In genomic region chr11:58579192-58580129, GRCh38 we compare ENCODE assay signal across 8 cellular contexts. TPM values are rescaled to one million over a fixed set of nuclear protein-coding genes. Genes with fewer than 3 reads are reported as not detected.
DNase-seq lines count a peak whose midpoint lies in the region; ATAC-seq, FAIRE-seq and TF ChIP-seq lines count a peak whose summit lies in the region.

No MANE protein-coding gene starts in this region.

- no peak for FAIRE-seq in astrocyte (lab: Jason Lieb, UNC)

- peak overlapping the region; percentile 61 for H2AFZ ChIP-seq in astrocyte (ENCODE audit: low read depth, low read length)
- peak overlapping the region; percentile 76 for H2AFZ ChIP-seq in hepatocyte

- H3K9me3 ChIP-seq in astrocyte (ENCODE audit: insufficient read depth, low read depth, low read length) (no peaks in the 10 kb centered on the region), hepatocyte (ENCODE audit: low read depth) (no peaks in the 10 kb centered on the region)

- TF ChIP-seq CTCF in astrocyte (IDR thresholded peaks at IDR 0.05; ENCODE audit: insufficient read depth, low read depth, low read length) (peak; percentile 66), hepatocyte (IDR thresholded peaks at IDR 0.05; ENCODE audit: poor library complexity) (peak; percentile 75)

- H3K27me3 ChIP-seq in astrocyte (ENCODE audit: insufficient read depth, low read length) (no peaks in the 10 kb centered on the region), hepatocyte (no peaks in the 10 kb centered on the region)

- peaks cover 30% of the 10 kb centered on the region for H3K4me1 ChIP-seq in astrocyte (ENCODE audit: insufficient read depth, low read length)
- H3K4me1 ChIP-seq in hepatocyte (ENCODE audit: insufficient read depth), result peaks cover 23% of the 10 kb centered on the region

- H3K27ac Mint-ChIP-seq in T-helper 2 cell treated with Interferon-gamma antibody and Interleukin-4, amounts not matched to agents 5 μg/mL and 100 μg/mL, for 36 hours, result peak overlapping the region; percentile 100
- H3K27ac Mint-ChIP-seq in astrocyte (ENCODE audit: unreplicated experiment), result peak overlapping the region; percentile 96

- H3K79me2 ChIP-seq in astrocyte (ENCODE audit: insufficient read depth, low read length) (peaks cover 57% of the 10 kb centered on the region), hepatocyte (peaks cover 59% of the 10 kb centered on the region)

- H3K9me2 ChIP-seq in hepatocyte (replicated peaks; ENCODE audit: insufficient read depth), result no peaks in the 10 kb centered on the region

- 1% methylated on average over 54 of the region's 78 CpGs for WGBS in hepatocyte (ENCODE audit: low lambda C conversion rate, missing lambda C conversion rate)

- peaks cover 28% of the 10 kb centered on the region for H3K36me3 Mint-ChIP-seq in T-helper 2 cell treated with Interferon-gamma antibody and Interleukin-4, amounts not matched to agents 5 μg/mL and 100 μg/mL, for 36 hours (ENCODE audit: low read depth)
- no peaks in the 10 kb centered on the region for H3K36me3 Mint-ChIP-seq in astrocyte (ENCODE audit: low read depth, unreplicated experiment)

- peak overlapping the region; percentile 98 for H3K9ac ChIP-seq in astrocyte (ENCODE audit: low read length)

- H3K27ac ChIP-seq in astrocyte (ENCODE audit: low read depth, low read length), result peak overlapping the region; percentile 98
- H3K27ac ChIP-seq in hepatocyte, result peak overlapping the region; percentile 99

- H3K9me3 Mint-ChIP-seq in T-helper 2 cell treated with Interferon-gamma antibody and Interleukin-4, amounts not matched to agents 5 μg/mL and 100 μg/mL, for 36 hours, result no peaks in the 10 kb centered on the region
- H3K9me3 Mint-ChIP-seq in astrocyte (ENCODE audit: unreplicated experiment), result no peaks in the 10 kb centered on the region

- DNase-seq in NCI-H187 treated with DMSO at 0.1 percent for 48 hours (lab: John Stamatoyannopoulos, UW) (peak; percentile 38), astrocyte (ENCODE audit: low read depth) (peak; percentile 85), hepatocyte (ENCODE audit: low spot score) (peak; percentile 95), renal cortical epithelial cell (ENCODE audit: low read depth) (peak; percentile 64), epidermal melanocyte (ENCODE audit: insufficient read length, low spot score) (no peak)
- peak; percentile 90 for DNase-seq in T-helper 2 cell treated with Interferon-gamma antibody and Interleukin-4, amounts not matched to agents 5 μg/mL and 100 μg/mL, for 36 hours (ENCODE audit: low spot score)

- peaks cover 4% of the 10 kb centered on the region for H3K36me3 ChIP-seq in astrocyte (ENCODE audit: insufficient read depth, low read length)
- H3K36me3 ChIP-seq in hepatocyte (replicated peaks; ENCODE audit: insufficient read depth, low read depth), result no peaks in the 10 kb centered on the region

- peaks cover 48% of the 10 kb centered on the region for H3K4me1 Mint-ChIP-seq in T-helper 2 cell treated with Interferon-gamma antibody and Interleukin-4, amounts not matched to agents 5 μg/mL and 100 μg/mL, for 36 hours (ENCODE audit: low read depth)
- peaks cover 38% of the 10 kb centered on the region for H3K4me1 Mint-ChIP-seq in astrocyte (ENCODE audit: low read depth, unreplicated experiment)

- H3K4me3 ChIP-seq in astrocyte (ENCODE audit: insufficient read depth, low read depth, low read length) (peak overlapping the region; percentile 79), hepatocyte (peak overlapping the region; percentile 87)

- H3K27me3 Mint-ChIP-seq in T-helper 2 cell treated with Interferon-gamma antibody and Interleukin-4, amounts not matched to agents 5 μg/mL and 100 μg/mL, for 36 hours (ENCODE audit: low read depth), result no peaks in the 10 kb centered on the region
- no peaks in the 10 kb centered on the region for H3K27me3 Mint-ChIP-seq in astrocyte (ENCODE audit: low read depth, unreplicated experiment)

- peak; percentile 27 for ATAC-seq in GM18499 (IDR thresholded peaks at IDR 0.05; ENCODE audit: insufficient read depth, unreplicated experiment)
- peak; percentile 39 for ATAC-seq in HG02970 (IDR thresholded peaks at IDR 0.05; ENCODE audit: low FRiP score, unreplicated experiment)

- H3K4me2 ChIP-seq in astrocyte (ENCODE audit: low read length), result peak overlapping the region; percentile 86
- H3K4me2 ChIP-seq in hepatocyte, result peak overlapping the region; percentile 79

- H3K4me3 Mint-ChIP-seq in T-helper 2 cell treated with Interferon-gamma antibody and Interleukin-4, amounts not matched to agents 5 μg/mL and 100 μg/mL, for 36 hours, result peak overlapping the region; percentile 97
- peak overlapping the region; percentile 98 for H3K4me3 Mint-ChIP-seq in astrocyte (ENCODE audit: unreplicated experiment)

- H4K20me1 ChIP-seq in astrocyte (ENCODE audit: insufficient read depth, low read length) (peaks cover 31% of the 10 kb centered on the region), hepatocyte (ENCODE audit: insufficient read depth, poor library complexity, severe bottlenecking) (peaks cover 18% of the 10 kb centered on the region)

RNA-seq across cellular contexts. Expression of gene ZFP91, which starts 0.6 kb away (rescaled TPM):
- total RNA-seq in astrocyte, result 38.1 and 40.1 TPM in 2 replicates
- total RNA-seq in hepatocyte, result 42.0 and 45.9 TPM in 2 replicates
- 13.7 and 15.4 TPM in 2 replicates for polyA plus RNA-seq in hepatocyte
- total RNA-seq in renal cortical epithelial cell, result 42.1 and 56.1 TPM in 2 replicates

RNA-seq across cellular contexts. Expression of gene LPXN, which starts 3.8 kb away (rescaled TPM):
- total RNA-seq in astrocyte, result 3.6 and 3.7 TPM in 2 replicates
- total RNA-seq in hepatocyte, result 3.1 and 3.2 TPM in 2 replicates
- polyA plus RNA-seq in hepatocyte, result 2.3 and 3.7 TPM in 2 replicates
- 4.1 and 14.1 TPM in 2 replicates for total RNA-seq in renal cortical epithelial cell

RNA-seq across cellular contexts. Expression of gene CNTF, which starts 43.0 kb away (rescaled TPM):
- total RNA-seq in astrocyte, result 1.4 and 1.7 TPM in 2 replicates
- total RNA-seq in hepatocyte, result 3.1 and 3.6 TPM in 2 replicates
- not detected in 2 replicates for polyA plus RNA-seq in hepatocyte
- total RNA-seq in renal cortical epithelial cell, result 0.35 and 1.6 TPM in 2 replicates
